Comparison of ENCODE assay signal across 11 cellular contexts in genomic region chr21:42198949-42199348, GRCh38. TPM values are rescaled to one million over a fixed set of nuclear protein-coding genes. Genes with fewer than 3 reads are reported as not detected.
A peak's percentile ranks its signal among the peaks of the same experiment; 100 is the strongest.
DNase-seq lines count a peak whose midpoint lies in the region; ATAC-seq, FAIRE-seq and TF ChIP-seq lines count a peak whose summit lies in the region.
"Had no signal": no experiment of that assay in that cellular context is flagged by ENCODE, and none has a peak within 500 bp of the region (broad histone marks: within the 10 kb centered on the region; RNA-seq: fewer than 3 reads in every experiment).

No MANE protein-coding gene starts in this region.

- H3K4me1 Mint-ChIP-seq in naive thymus-derived CD4-positive, alpha-beta T cell, result peaks cover 41 to 90% (median 80%) of the 10 kb centered on the region in 7 donors

- 5% methylated on average over 2 of the region's 2 CpGs for WGBS in K562 (ENCODE audit: insufficient coverage, low coverage, missing lambda C conversion rate)

- H3K4me3 Mint-ChIP-seq in naive thymus-derived CD4-positive, alpha-beta T cell, result peak overlapping the region; percentile 34 to 73 (median 66)

- H3K4me2 ChIP-seq in BLaER1 treated with 17β-estradiol and CSF1 and Interleukin-3, amounts not matched to agents 10 nM and 100 nM, result peak overlapping the region; percentile 30 to 91 (median 73)
- H3K4me2 ChIP-seq in K562 (ENCODE audit: insufficient read depth, low read length), result no peak overlapping the region

- H3K9me3 Mint-ChIP-seq in naive thymus-derived CD4-positive, alpha-beta T cell, result no peaks in the 10 kb centered on the region

- TF ChIP-seq POLR2A in K562 (conservative IDR thresholded peaks at IDR 0.05), result no peak

- peaks cover 53 to 85% (median 73%) of the 10 kb centered on the region in 10 experiments for H3K4me1 ChIP-seq in BLaER1 treated with 17β-estradiol and CSF1 and Interleukin-3, amounts not matched to agents 10 nM and 100 nM
- peaks cover 0 to 3% of the 10 kb centered on the region in 2 experiments; a peak in 1 of 5 replicates for H3K4me1 ChIP-seq in K562 (replicated peaks in 1 of 2; ENCODE audit: control insufficient read depth in 2 of 2, insufficient read depth in 2 of 2, low read length in 2 of 2)
- H3K4me1 ChIP-seq in naive thymus-derived CD4-positive, alpha-beta T cell (ENCODE audit: control insufficient read depth in 2 of 2, insufficient read depth in 2 of 2, low read length in 2 of 2), result peaks cover 25 to 39% of the 10 kb centered on the region in 2 donors

- peaks cover 0 to 14% (median 0%) of the 10 kb centered on the region in 5 donors for H3K27me3 Mint-ChIP-seq in naive thymus-derived CD4-positive, alpha-beta T cell

- POLR2A ChIA-PET in K562 (lab: Yijun Ruan, JAX), result interaction anchor here (0.5 kb wide), 1 partner anchor 558 kb away, joined by 4 read pairs; no protein-coding TSS in a partner anchor
- POLR2A ChIA-PET in naive thymus-derived CD4-positive, alpha-beta T cell (lab: Charles Lee), result interaction anchor here (4.7 kb wide), 1 partner anchor 11 kb away, joined by 54 read pairs; no protein-coding TSS in a partner anchor

- DNase-seq in NCI-H82 (lab: John Stamatoyannopoulos, UW) (peak; percentile 88), K562 (ENCODE audit: extremely low read depth in 1 of 4, low spot score in 3 of 4) (no peak), NCI-H2107 (lab: John Stamatoyannopoulos, UW) (no peak), NCI-H1105 treated with DMSO at 0.1 percent for 48 hours (lab: John Stamatoyannopoulos, UW) (no peak)
- DNase-seq in naive thymus-derived CD4-positive, alpha-beta T cell, result peak in 4 of 9 donors; percentile 14 to 21 (median 18)
- DNase-seq in stimulated activated CD8-positive, alpha-beta memory T cell treated with anti-CD3 and anti-CD28 coated beads, Interleukin-4, amount 100 ng/mL, for 48 hours, result no peak
- DNase-seq: activated CD4-positive, alpha-beta T cell treated with anti-CD3 and anti-CD28 coated beads, Interleukin-2, amount 50 U/mL, for 4 hours; cerebellar nuclear complex; NCI-H187 had no signal

- no peaks in the 10 kb centered on the region for H3K36me3 ChIP-seq in BLaER1 treated with 17β-estradiol and CSF1 and Interleukin-3, amounts not matched to agents 10 nM and 100 nM
- H3K36me3 ChIP-seq in K562 (ENCODE audit: control insufficient read depth, insufficient read depth, low read length), result no peaks in the 10 kb centered on the region
- no peaks in the 10 kb centered on the region for H3K36me3 ChIP-seq in naive thymus-derived CD4-positive, alpha-beta T cell (ENCODE audit: control insufficient read depth in 2 of 3, insufficient read depth in 3 of 3, low read length in 3 of 3)

- H3K4me3 ChIP-seq in BLaER1 treated with 17β-estradiol and CSF1 and Interleukin-3, amounts not matched to agents 10 nM and 100 nM, result no peak overlapping the region
- no peak overlapping the region for H3K4me3 ChIP-seq in K562
- peak overlapping the region; percentile 17 for H3K4me3 ChIP-seq in naive thymus-derived CD4-positive, alpha-beta T cell (ENCODE audit: low read length)

- ATAC-seq in K562, result no peak
- peak; percentile 44 for ATAC-seq in naive thymus-derived CD4-positive, alpha-beta T cell
- no peak for ATAC-seq in GM18519 (IDR thresholded peaks at IDR 0.05; ENCODE audit: low FRiP score, unreplicated experiment)

- H3K27me3 ChIP-seq in BLaER1 treated with 17β-estradiol and CSF1 and Interleukin-3, amounts not matched to agents 10 nM and 100 nM, result no peaks in the 10 kb centered on the region
- H3K27me3 ChIP-seq in K562 (ENCODE audit: control insufficient read depth in 2 of 2, insufficient read depth in 2 of 2, low read length in 2 of 2), result peaks cover 0 to 39% of the 10 kb centered on the region in 2 experiments; a peak in 3 of 5 replicates
- no peaks in the 10 kb centered on the region for H3K27me3 ChIP-seq in naive thymus-derived CD4-positive, alpha-beta T cell (ENCODE audit: control insufficient read depth in 2 of 2, insufficient read depth in 2 of 2, low read length in 2 of 2)

- peak overlapping the region; percentile 13 to 95 (median 87) for H3K27ac Mint-ChIP-seq in naive thymus-derived CD4-positive, alpha-beta T cell

- H3K27ac ChIP-seq in BLaER1 treated with 17β-estradiol and CSF1 and Interleukin-3, amounts not matched to agents 10 nM and 100 nM, result peak overlapping the region; percentile 67 to 97 (median 84); a peak in 21 of 22 replicates
- no peak overlapping the region for H3K27ac ChIP-seq in K562 (ENCODE audit: extremely low read depth, low read depth, low read length)
- H3K27ac ChIP-seq in naive thymus-derived CD4-positive, alpha-beta T cell (ENCODE audit: low read depth, low read length), result peak overlapping the region; percentile 38

- H3K79me2 ChIP-seq in K562 (ENCODE audit: control insufficient read depth, insufficient read depth, low read length), result no peaks in the 10 kb centered on the region

- peak; percentile 6 for FAIRE-seq in K562 (lab: Jason Lieb, UNC)

- CTCF ChIA-PET in K562 (lab: Yijun Ruan, JAX; ENCODE audit: low intra/inter-chr PET ratio), result no interaction called here
- CTCF ChIA-PET in naive thymus-derived CD4-positive, alpha-beta T cell (lab: Charles Lee), result interaction anchor here (1.0 to 1.2 kb wide), 2 partner anchors 9 to 58 kb away, joined by 3 to 4 read pairs; no protein-coding TSS in a partner anchor

- no peaks in the 10 kb centered on the region for H3K9me1 ChIP-seq in K562 (ENCODE audit: control insufficient read depth, insufficient read depth, low read length)

- peak overlapping the region; percentile 22 to 70 (median 55); a peak in 15 of 22 replicates for H3K9ac ChIP-seq in BLaER1 treated with 17β-estradiol and CSF1 and Interleukin-3, amounts not matched to agents 10 nM and 100 nM
- no peak overlapping the region for H3K9ac ChIP-seq in K562 (ENCODE audit: insufficient read depth in 1 of 2, low read depth in 2 of 2, low read length in 2 of 2)

- TF ChIP-seq CTCF in K562 (IDR thresholded peaks at IDR 0.05 in 2 of 3, conservative IDR thresholded peaks at IDR 0.05 in 1 of 3; ENCODE audit: insufficient read depth in 2 of 3, low read depth in 1 of 3, low read length in 3 of 3), result no peak

- TF ChIP-seq EP300 in K562 (IDR thresholded peaks at IDR 0.05; ENCODE audit: low read length), result no peak

- peaks cover 0 to 4% (median 3%) of the 10 kb centered on the region in 5 donors for H3K36me3 Mint-ChIP-seq in naive thymus-derived CD4-positive, alpha-beta T cell

- in situ Hi-C loops in K562 (cut with MboI), result no loop called here

- peaks cover 0 to 9% (median 0%) of the 10 kb centered on the region in 11 experiments; a peak in 7 of 22 replicates for H3K9me3 ChIP-seq in BLaER1 treated with 17β-estradiol and CSF1 and Interleukin-3, amounts not matched to agents 10 nM and 100 nM (replicated peaks in 1 of 11)
- H3K9me3 ChIP-seq in K562 (replicated peaks; ENCODE audit: control insufficient read depth, insufficient read depth, low read depth, low read length), result no peaks in the 10 kb centered on the region
- H3K9me3 ChIP-seq in naive thymus-derived CD4-positive, alpha-beta T cell (ENCODE audit: control insufficient read depth in 2 of 3, low read length in 3 of 3), result no peaks in the 10 kb centered on the region

- no peak for TF ChIP-seq RAD21 in K562 (CRISPR knock-in tag; conservative IDR thresholded peaks at IDR 0.05 in 1 of 2, IDR thresholded peaks at IDR 0.05 in 1 of 2)

- no peak overlapping the region for H2AFZ ChIP-seq in K562 (ENCODE audit: low read depth, low read length)

- no TSS peak for BruUV-seq in K562 (replicated peaks; lab: Mats Ljungman, UMichigan)

- intact Hi-C loops in K562 (cut with micrococcal nuclease), result no loop called here
- intact Hi-C loops in naive thymus-derived CD4-positive, alpha-beta T cell (cut with micrococcal nuclease), result loop anchor here in 1 of 2 donors (1.0 to 2.0 kb wide), 3 partner anchors 11 to 34 kb away; no protein-coding TSS in a partner anchor

- H4K20me1 ChIP-seq in BLaER1 treated with 17β-estradiol and CSF1 and Interleukin-3, amounts not matched to agents 10 nM and 100 nM, result no peaks in the 10 kb centered on the region
- H4K20me1 ChIP-seq in K562 (replicated peaks; ENCODE audit: control insufficient read depth, insufficient read depth, low read length), result no peaks in the 10 kb centered on the region

TF ChIP-seq in K562, 482 proteins besides CTCF, POLR2A, EP300 and RAD21 (continues in another document):
- TF ChIP-seq POLR2AphosphoS5 (IDR thresholded peaks at IDR 0.05; ENCODE audit: control insufficient read depth, insufficient read depth, low read depth, low read length) (no peak), ZNF175 (CRISPR knock-in tag; IDR thresholded peaks at IDR 0.05; ENCODE audit: low read depth) (peak; percentile 51; the same call in 1 of the 2 replicates), ZNF584 (CRISPR knock-in tag; IDR thresholded peaks at IDR 0.05; ENCODE audit: low read depth) (0 out of 2 replicates have a peak, but pooled peaks have one; percentile 34), E2F4 (CRISPR knock-in tag; IDR thresholded peaks at IDR 0.05; ENCODE audit: low read depth) (no peak)

RNA-seq across cellular contexts. Expression of gene ABCG1, which starts 20.0 kb away (rescaled TPM):
- total RNA-seq in K562 (2011; cell fraction: chromatin; rRNA removed; ENCODE audit: low replicate concordance), result not detected in 2 replicates
- not detected in 2 replicates for total RNA-seq in K562 (2011; cell fraction: nucleolus; rRNA removed)
- not detected in 2 replicates for total RNA-seq in K562 (2011; cell fraction: nucleoplasm; rRNA removed)
- total RNA-seq in K562 (2014; rRNA removed) (0.12 TPM in 1 of 2 replicates, not detected in the other), K562 (2014; rRNA removed; fragmentation: Illumina TruSeq; extraction: Trizol) (not detected in 2 replicates), K562 (2015; rRNA removed; fragmentation: Illumina TruSeq; extraction: Trizol) (0.04 and 0.08 TPM in 2 replicates), K562 (2021) (0.07 and 0.09 TPM in 2 replicates)
- polyA plus RNA-seq in K562 (2011; rRNA removed) (not detected in 2 replicates), K562 (2014; fragmentation: Illumina TruSeq; extraction: Trizol) (not detected in 2 replicates), K562 (2014; fragmentation: Nextera tagmentation; extraction: Ambion mirVana) (not detected), K562 (2014; rRNA removed) (not detected in 2 replicates)
- polyA plus RNA-seq in K562 (2011; cell fraction: cytosol; rRNA removed), result not detected in 2 replicates
- polyA plus RNA-seq in K562 (2011; cell fraction: nucleus; rRNA removed), result not detected in 2 replicates
- 0.07 TPM in 1 of 2 replicates, not detected in the other for polyA plus RNA-seq in K562 (2012)
- not detected in 2 replicates for polyA minus RNA-seq in K562 (2011; rRNA and poly(A)+ RNA removed)
- polyA minus RNA-seq in K562 (2011; cell fraction: cytosol; rRNA and poly(A)+ RNA removed), result not detected in 2 replicates
- not detected in 2 replicates for polyA minus RNA-seq in K562 (2011; cell fraction: nucleus; rRNA and poly(A)+ RNA removed)
- 10 to 100 TPM in 3 of 5 experiments, under 1 TPM in 2; 0.67 to 49.7 (median 17.0) TPM for total RNA-seq in naive thymus-derived CD4-positive, alpha-beta T cell
- 10 to 100 TPM; 11.1 to 25.3 TPM for polyA plus RNA-seq in naive thymus-derived CD4-positive, alpha-beta T cell

Comparison
In these comparisons a context has a peak if more than half of its experiments do, and no peak if none do; other contexts are left out.
1. H3K9ac ChIP-seq: peak in BLaER1 treated with 17β-estradiol and CSF1 and Interleukin-3, amounts not matched to agents 10 nM and 100 nM (11 of 11); none in K562 (0 of 2).